In genomic region chr3:27352047-27352446, GRCh38 we compare ENCODE assay signal across 18 cellular contexts. TPM values are rescaled to one million over a fixed set of nuclear protein-coding genes. Genes with fewer than 3 reads are reported as not detected.
DNase-seq lines count a peak whose midpoint lies in the region; ATAC-seq and TF ChIP-seq lines count a peak whose summit lies in the region.
"Had no signal": no experiment of that assay in that cellular context is flagged by ENCODE, and none has a peak within 500 bp of the region (broad histone marks: within the 10 kb centered on the region; RNA-seq: fewer than 3 reads in every experiment).

No MANE protein-coding gene starts in this region.

- no peak overlapping the region for H3K4me3 ChIP-seq in breast epithelium
- peak overlapping the region in 1 of 3 donors; percentile 17 for H3K4me3 ChIP-seq in skeletal muscle tissue (ENCODE audit: low read length in 3 of 3)
- H3K4me3 ChIP-seq: BLaER1 had no signal

- no TSS peak for BruUV-seq in MCF 10A (replicated peaks; lab: Mats Ljungman, UMichigan)

- no peak for TF ChIP-seq POLR2A in breast epithelium (IDR thresholded peaks at IDR 0.05)

- DNase-seq in breast epithelium (ENCODE audit: low spot score in 2 of 2) (no peak), MCF 10A (ENCODE audit: unreplicated experiment) (no peak), T-helper 17 cell (no peak), left lobe of liver (ENCODE audit: low spot score) (no peak), retina (no peak), NCI-H2107 treated with DMSO at 0.1 percent for 48 hours (lab: John Stamatoyannopoulos, UW; ENCODE audit: unreplicated experiment) (no peak)
- no peak for DNase-seq in activated CD4-positive, alpha-beta T cell treated with anti-CD3 and anti-CD28 coated beads, Interleukin-2, amount 50 U/mL, for 4 hours
- DNase-seq: 8988T; CD4-positive, alpha-beta memory T cell; DMS153; GF-D8; GOT3; H7; HFFc6 had no signal

- H3K36me3 ChIP-seq in breast epithelium = no peaks in the 10 kb centered on the region
- no peaks in the 10 kb centered on the region for H3K36me3 ChIP-seq in skeletal muscle tissue (ENCODE audit: control insufficient read depth in 3 of 3, insufficient read depth in 3 of 3, low read length in 3 of 3)
- H3K36me3 ChIP-seq: BLaER1 had no signal

- H3K27me3 Mint-ChIP-seq in MCF 10A (ENCODE audit: insufficient read depth, unreplicated experiment) = no peaks in the 10 kb centered on the region
- no peaks in the 10 kb centered on the region for H3K27me3 Mint-ChIP-seq in T-helper 17 cell
- H3K27me3 Mint-ChIP-seq: CD4-positive, alpha-beta memory T cell had no signal

- H3K9me3 Mint-ChIP-seq in MCF 10A (ENCODE audit: unreplicated experiment) = no peaks in the 10 kb centered on the region
- H3K9me3 Mint-ChIP-seq: CD14-positive monocyte; CD4-positive, alpha-beta memory T cell; HFFc6 had no signal

- CTCF ChIA-PET in MCF 10A (lab: Yijun Ruan, JAX) = no interaction called here

- no peak overlapping the region for H3K27ac Mint-ChIP-seq in MCF 10A (ENCODE audit: low read depth, unreplicated experiment)
- peak overlapping the region; percentile 77 for H3K27ac Mint-ChIP-seq in T-helper 17 cell
- H3K27ac Mint-ChIP-seq: CD14-positive monocyte, HFFc6 had no signal

- H3K27ac ChIP-seq in breast epithelium (peak overlapping the region; percentile 3 to 10), skeletal muscle tissue (ENCODE audit: low read depth, low read length) (peak overlapping the region; percentile 55)
- H3K27ac ChIP-seq: BLaER1 had no signal

- H3K4me1 ChIP-seq in breast epithelium = no peaks in the 10 kb centered on the region
- peaks cover 0 to 10% (median 5%) of the 10 kb centered on the region in 3 donors for H3K4me1 ChIP-seq in skeletal muscle tissue (ENCODE audit: control insufficient read depth in 3 of 3, insufficient read depth in 3 of 3, low read length in 3 of 3)
- H3K4me1 ChIP-seq: BLaER1 had no signal

- H3K36me3 Mint-ChIP-seq in MCF 10A (ENCODE audit: insufficient read depth, unreplicated experiment) (no peaks in the 10 kb centered on the region), T-helper 17 cell (ENCODE audit: low read depth) (peaks cover 2% of the 10 kb centered on the region)
- H3K36me3 Mint-ChIP-seq: CD14-positive monocyte; CD4-positive, alpha-beta memory T cell had no signal

- ATAC-seq in T-helper 17 cell = no peak
- peak; percentile 78 for ATAC-seq in left lobe of liver
- ATAC-seq: HCT116 had no signal

- H3K4me1 Mint-ChIP-seq in MCF 10A (ENCODE audit: insufficient read depth, unreplicated experiment) (peaks cover 20% of the 10 kb centered on the region), T-helper 17 cell (peaks cover 43% of the 10 kb centered on the region)

- H3K27me3 ChIP-seq in breast epithelium (no peaks in the 10 kb centered on the region), skeletal muscle tissue (ENCODE audit: control insufficient read depth in 3 of 3, insufficient read depth in 3 of 3, low read length in 3 of 3) (no peaks in the 10 kb centered on the region)
- H3K27me3 ChIP-seq: BLaER1 had no signal

- POLR2A ChIA-PET in MCF 10A (lab: Yijun Ruan, JAX) = no interaction called here

- H3K9ac ChIP-seq in skeletal muscle tissue (ENCODE audit: low read depth in 1 of 3, low read length in 3 of 3) = peak overlapping the region in 1 of 3 donors; percentile 17
- H3K9ac ChIP-seq: BLaER1 had no signal

- no peak overlapping the region for H3K4me3 Mint-ChIP-seq in MCF 10A (ENCODE audit: unreplicated experiment)
- H3K4me3 Mint-ChIP-seq in T-helper 17 cell = no peak overlapping the region
- H3K4me3 Mint-ChIP-seq: CD14-positive monocyte; CD4-positive, alpha-beta memory T cell; HFFc6 had no signal

- intact Hi-C loops in breast epithelium (cut with DNase I; ENCODE audit: low total_unique reads) (no loop called here), MCF 10A (cut with micrococcal nuclease) (loop anchor here (5.0 kb wide), 1 partner anchor 220 kb away; no protein-coding TSS in a partner anchor)

- no peaks in the 10 kb centered on the region for H3K9me3 ChIP-seq in breast epithelium
- no peaks in the 10 kb centered on the region for H3K9me3 ChIP-seq in T-helper 17 cell (ENCODE audit: control insufficient read depth, low read length, poor library complexity, severe bottlenecking)
- no peaks in the 10 kb centered on the region for H3K9me3 ChIP-seq in skeletal muscle tissue (ENCODE audit: control insufficient read depth in 3 of 3, low read length in 3 of 3)

- no peak for TF ChIP-seq CTCF in breast epithelium (IDR thresholded peaks at IDR 0.05)
- TF ChIP-seq CTCF in MCF 10A (IDR thresholded peaks at IDR 0.05; ENCODE audit: unreplicated experiment) = no peak

RNA-seq across cellular contexts. Expression of gene NEK10, which starts 17.1 kb away (rescaled TPM):
- total RNA-seq in breast epithelium (100 to 1,000 TPM in 1 of 3 donors, 10 to 100 TPM in 1, under 1 TPM in 1; 0.96 to 246 (median 48.4) TPM), MCF 10A (2022) (0.44 and 1.1 TPM in 2 replicates), T-helper 17 cell (1 to 10 TPM; 1.7 to 2.3 TPM), left lobe of liver (2.4 TPM), skeletal muscle tissue (15.1 TPM)
